In genomic region chr5:149735066-149735465, GRCh38 we compare ENCODE assay signal across 13 cellular contexts. TPM values are rescaled to one million over a fixed set of nuclear protein-coding genes. Genes with fewer than 3 reads are reported as not detected.
DNase-seq lines count a peak whose midpoint lies in the region; ATAC-seq, FAIRE-seq and TF ChIP-seq lines count a peak whose summit lies in the region.
"Had no signal": no experiment of that assay in that cellular context is flagged by ENCODE, and none has a peak within 500 bp of the region (broad histone marks: within the 10 kb centered on the region; RNA-seq: fewer than 3 reads in every experiment).

No MANE protein-coding gene starts in this region.

- no peak for FAIRE-seq in frontal cortex (lab: Jason Lieb, UNC)

- in situ Hi-C loops in astrocyte of the spinal cord (cut with HindIII; ENCODE audit: low sequenced_read_pairs): no loop called here

- no peak for TF ChIP-seq CTCF in NB4 (IDR thresholded peaks at IDR 0.05; ENCODE audit: low read depth, low read length)
- TF ChIP-seq CTCF in astrocyte of the spinal cord (IDR thresholded peaks at IDR 0.05; ENCODE audit: low read depth, low read length): no peak

- no peak for TF ChIP-seq POLR2A in NB4 (IDR thresholded peaks at IDR 0.05; ENCODE audit: extremely low read depth, insufficient read length)

- DNase-seq in GF-D8 (lab: John Stamatoyannopoulos, UW) (peak; percentile 75), NB4 (ENCODE audit: low read depth) (peak; percentile 71), astrocyte of the spinal cord (ENCODE audit: low read depth, low spot score) (peak; percentile 4), myocyte (ENCODE audit: low read depth) (peak; percentile 62), NCI-H526 (lab: John Stamatoyannopoulos, UW) (no peak), frontal cortex (ENCODE audit: low spot score in 2 of 2) (no peak)
- DNase-seq in activated CD4-positive, alpha-beta T cell treated with anti-CD3 and anti-CD28 coated beads, Interleukin-2, amount 50 U/mL, for 48 hours: no peak
- DNase-seq: NCI-H187 had no signal

- H3K4me3 ChIP-seq in NB4 (ENCODE audit: low read depth, low read length) (no peak overlapping the region), astrocyte of the spinal cord (ENCODE audit: low read depth, low read length) (no peak overlapping the region)
- H3K4me3 ChIP-seq: ascending aorta, SK-N-MC had no signal

- no peak for ATAC-seq in GM21526 (IDR thresholded peaks at IDR 0.05; ENCODE audit: low FRiP score, unreplicated experiment)
- ATAC-seq: esophagus mucosa, HCT116 had no signal

RNA-seq across cellular contexts. Expression of gene PPARGC1B, which starts 5.0 kb away (rescaled TPM):
- total RNA-seq in myocyte (1.8 and 2.5 TPM in 2 replicates), frontal cortex (0.82 TPM)
- 1.1 TPM for polyA plus RNA-seq in myocyte (2012)

Comparison
In these comparisons a context has a peak if more than half of its experiments do, and no peak if none do; other contexts are left out.
1. DNase-seq: peak in GF-D8 (single experiment), NB4 (single experiment), astrocyte of the spinal cord (single experiment) and myocyte (single experiment); none in NCI-H526 (0 of 2), activated CD4-positive, alpha-beta T cell treated with anti-CD3 and anti-CD28 coated beads, Interleukin-2, amount 50 U/mL, for 48 hours (0 of 2) and frontal cortex (0 of 2).